ENCODE assay signal across 22 cellular contexts in the genomic region with DNA sequence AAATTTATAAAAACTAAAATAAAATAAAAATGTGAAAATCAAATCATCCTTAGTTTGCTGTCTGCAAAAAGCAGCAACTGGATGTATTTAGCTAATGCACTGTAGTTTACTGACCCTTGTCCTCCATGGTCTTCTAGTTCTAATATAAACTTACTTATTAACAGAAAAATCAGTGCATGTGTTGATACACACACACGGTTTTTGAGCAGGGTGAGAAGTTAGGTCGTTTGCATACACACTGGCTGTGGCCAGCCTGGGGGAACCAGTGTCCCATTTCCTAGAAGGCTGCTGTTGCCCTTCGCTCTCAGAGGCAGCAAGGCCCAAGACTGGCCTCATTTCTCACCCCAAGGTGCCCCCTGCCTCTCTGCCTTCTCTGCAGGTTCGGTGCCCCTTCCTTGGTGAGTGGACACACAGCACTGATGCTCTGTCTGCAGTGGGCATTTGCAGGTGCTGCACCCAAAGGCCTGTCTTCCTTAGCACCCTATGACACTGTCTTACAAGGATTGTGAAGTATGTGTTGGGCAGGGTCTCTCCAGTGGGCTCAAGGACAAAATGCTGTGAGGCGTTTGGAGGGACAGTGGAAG.
"Had no signal": no experiment of that assay in that cellular context is flagged by ENCODE, and none has a peak within 500 bp of the region (broad histone marks: within the 10 kb centered on the region; RNA-seq: fewer than 3 reads in every experiment).

No MANE protein-coding gene starts in this region.

- H3K27ac Mint-ChIP-seq: naive thymus-derived CD8-positive, alpha-beta T cell had no signal

- H3K4me3 Mint-ChIP-seq: immature natural killer cell; naive thymus-derived CD8-positive, alpha-beta T cell; nephron progenitor cell; stimulated activated naive CD8-positive, alpha-beta T cell treated with anti-CD3 and anti-CD28 coated beads, Interleukin-15, amount 100 ng/mL, for 72 hours had no signal

- H3K4me1 ChIP-seq: left ventricle myocardium inferior, lower lobe of right lung, pancreas had no signal

- H3K4me3 ChIP-seq: coronary artery, left ventricle myocardium inferior, lower lobe of right lung, pancreas, smooth muscle cell, suprapubic skin, transverse colon had no signal

- H3K9me3 Mint-ChIP-seq: naive thymus-derived CD8-positive, alpha-beta T cell; nephron progenitor cell; stimulated activated naive CD8-positive, alpha-beta T cell treated with anti-CD3 and anti-CD28 coated beads, Interleukin-15, amount 100 ng/mL, for 72 hours had no signal

- H3K4me1 Mint-ChIP-seq: immature natural killer cell; naive thymus-derived CD8-positive, alpha-beta T cell; stimulated activated naive CD8-positive, alpha-beta T cell treated with anti-CD3 and anti-CD28 coated beads, Interleukin-15, amount 100 ng/mL, for 72 hours had no signal

- FAIRE-seq: frontal cortex, keratinocyte, pancreas had no signal

- ATAC-seq: lower lobe of right lung; naive thymus-derived CD8-positive, alpha-beta T cell; pancreas; sciatic nerve; stimulated activated naive CD8-positive, alpha-beta T cell treated with anti-CD3 and anti-CD28 coated beads, Interleukin-15, amount 100 ng/mL, for 72 hours had no signal

- DNase-seq: effector CD4-positive, alpha-beta T cell; hypothalamus; immature natural killer cell; left ventricle myocardium inferior; lower lobe of right lung; naive thymus-derived CD8-positive, alpha-beta T cell; nephron progenitor cell; occipital lobe; pancreas; stimulated activated CD4-positive, alpha-beta T cell treated with anti-CD3 and anti-CD28 coated beads, Interleukin-12 subunit alpha, Interleukin-12 subunit beta, amount 100 ng/mL, for 4 hours; stimulated activated CD4-positive, alpha-beta T cell treated with anti-CD3 and anti-CD28 coated beads, Interleukin-1b, Interleukin-23, amount 100 ng/mL, for 48 hours; stimulated activated CD4-positive, alpha-beta T cell treated with anti-CD3 and anti-CD28 coated beads, Interleukin-4, amount 100 ng/mL, for 1 hour; stimulated activated CD8-positive, alpha-beta memory T cell treated with anti-CD3 and anti-CD28 coated beads, Interleukin-4, amount 100 ng/mL, for 48 hours; stimulated activated naive CD4-positive, alpha-beta T cell; stimulated activated naive CD8-positive, alpha-beta T cell treated with anti-CD3 and anti-CD28 coated beads, Interleukin-15, amount 100 ng/mL, for 72 hours; transverse colon had no signal

- H3K4me2 ChIP-seq: smooth muscle cell had no signal

- H3K27ac ChIP-seq: coronary artery, left ventricle myocardium inferior, lower lobe of right lung, pancreas, suprapubic skin, transverse colon had no signal

- H3K36me3 Mint-ChIP-seq: immature natural killer cell; naive thymus-derived CD8-positive, alpha-beta T cell had no signal

- H3K36me3 ChIP-seq: left ventricle myocardium inferior, lower lobe of right lung, pancreas, suprapubic skin, transverse colon had no signal

- H3K27me3 ChIP-seq: pancreas, suprapubic skin, transverse colon had no signal

- H3K9me3 ChIP-seq: left ventricle myocardium inferior, lower lobe of right lung, pancreas, suprapubic skin, transverse colon had no signal
